In genomic region chr1:4633346-4633745, GRCh38 we compare ENCODE assay signal across 29 cellular contexts. TPM values are rescaled to one million over a fixed set of nuclear protein-coding genes. Genes with fewer than 3 reads are reported as not detected.
"Had no signal": no experiment of that assay in that cellular context is flagged by ENCODE, and none has a peak within 500 bp of the region (broad histone marks: within the 10 kb centered on the region; RNA-seq: fewer than 3 reads in every experiment).

No MANE protein-coding gene starts in this region.

- H3K4me3 Mint-ChIP-seq: activated CD4-positive, alpha-beta memory T cell treated with anti-CD3 and anti-CD28 coated beads, Interleukin-2, amount 10 ng/mL, durations not matched to agents 7 days and 5 days; activated CD4-positive, alpha-beta T cell treated with anti-CD3 and anti-CD28 coated beads, Interleukin-2, amount 10 ng/mL, durations not matched to agents 7 days and 5 days; activated naive CD4-positive, alpha-beta T cell treated with anti-CD3 and anti-CD28 coated beads, Interleukin-2, amount 10 ng/mL, durations not matched to agents 7 days and 5 days; activated naive CD8-positive, alpha-beta T cell treated with anti-CD3 and anti-CD28 coated beads, Interleukin-2, amount 10 ng/mL, durations not matched to agents 7 days and 5 days; activated T-cell treated with anti-CD3 and anti-CD28 coated beads, Interleukin-2, amount 50 U/mL, for 24 hours; activated T-cell treated with anti-CD3 and anti-CD28 coated beads, Interleukin-2, amount 50 U/mL, for 72 hours; brain; dendritic cell treated with granulocyte-macrophage colony-stimulating factor and Interleukin-4, amounts not matched to agents 40 ng/mL and 50 ng/mL, for 4 days; T-helper 17 cell; T-helper 2 cell treated with Interferon-gamma antibody and Interleukin-4, amounts not matched to agents 5 μg/mL and 100 μg/mL, for 36 hours; WTC11 had no signal

- H3K27ac Mint-ChIP-seq: activated CD4-positive, alpha-beta memory T cell treated with anti-CD3 and anti-CD28 coated beads, Interleukin-2, amount 10 ng/mL, durations not matched to agents 7 days and 5 days; activated CD4-positive, alpha-beta T cell treated with anti-CD3 and anti-CD28 coated beads, Interleukin-2, amount 10 ng/mL, durations not matched to agents 7 days and 5 days; activated naive CD4-positive, alpha-beta T cell treated with anti-CD3 and anti-CD28 coated beads, Interleukin-2, amount 10 ng/mL, durations not matched to agents 7 days and 5 days; activated naive CD4-positive, alpha-beta T cell treated with anti-CD3 and anti-CD28 coated beads, Interleukin-2, amount 50 U/mL, for 72 hours; activated naive CD8-positive, alpha-beta T cell treated with anti-CD3 and anti-CD28 coated beads, Interleukin-2, amount 10 ng/mL, durations not matched to agents 7 days and 5 days; activated T-cell treated with anti-CD3 and anti-CD28 coated beads, Interleukin-2, amount 50 U/mL, for 24 hours; activated T-cell treated with anti-CD3 and anti-CD28 coated beads, Interleukin-2, amount 50 U/mL, for 72 hours; dendritic cell treated with granulocyte-macrophage colony-stimulating factor and Interleukin-4, amounts not matched to agents 40 ng/mL and 50 ng/mL, for 4 days; T-helper 17 cell; T-helper 2 cell treated with Interferon-gamma antibody and Interleukin-4, amounts not matched to agents 5 μg/mL and 100 μg/mL, for 36 hours; WTC11 had no signal

- ATAC-seq: activated naive CD4-positive, alpha-beta T cell treated with anti-CD3 and anti-CD28 coated beads, Interleukin-2, amount 50 U/mL, for 72 hours; activated T-cell treated with anti-CD3 and anti-CD28 coated beads, Interleukin-2, amount 50 U/mL, for 72 hours; esophagus mucosa; T-helper 17 cell; WTC11 had no signal

- H3K4me3 ChIP-seq: ascending aorta, breast epithelium, cardiac muscle cell, colonic mucosa, dorsolateral prefrontal cortex had no signal

- H3K36me3 Mint-ChIP-seq: activated naive CD4-positive, alpha-beta T cell treated with anti-CD3 and anti-CD28 coated beads, Interleukin-2, amount 10 ng/mL, durations not matched to agents 7 days and 5 days; activated naive CD4-positive, alpha-beta T cell treated with anti-CD3 and anti-CD28 coated beads, Interleukin-2, amount 50 U/mL, for 72 hours; activated naive CD8-positive, alpha-beta T cell treated with anti-CD3 and anti-CD28 coated beads, Interleukin-2, amount 10 ng/mL, durations not matched to agents 7 days and 5 days; brain had no signal

- H3K27ac ChIP-seq: ascending aorta, breast epithelium, cardiac muscle cell, colonic mucosa, dorsolateral prefrontal cortex had no signal

- H3K4me1 Mint-ChIP-seq: activated CD4-positive, alpha-beta memory T cell treated with anti-CD3 and anti-CD28 coated beads, Interleukin-2, amount 10 ng/mL, durations not matched to agents 7 days and 5 days; activated CD4-positive, alpha-beta T cell treated with anti-CD3 and anti-CD28 coated beads, Interleukin-2, amount 10 ng/mL, durations not matched to agents 7 days and 5 days; activated naive CD4-positive, alpha-beta T cell treated with anti-CD3 and anti-CD28 coated beads, Interleukin-2, amount 10 ng/mL, durations not matched to agents 7 days and 5 days; activated naive CD8-positive, alpha-beta T cell treated with anti-CD3 and anti-CD28 coated beads, Interleukin-2, amount 10 ng/mL, durations not matched to agents 7 days and 5 days; WTC11 had no signal

- H3K9me3 ChIP-seq: ascending aorta, breast epithelium, colonic mucosa had no signal

- H3K27me3 ChIP-seq: ascending aorta, cardiac muscle cell, colonic mucosa, dorsolateral prefrontal cortex had no signal

- H3K4me1 ChIP-seq: ascending aorta, breast epithelium, colonic mucosa had no signal

- H3K9me3 Mint-ChIP-seq: activated CD4-positive, alpha-beta memory T cell treated with anti-CD3 and anti-CD28 coated beads, Interleukin-2, amount 10 ng/mL, durations not matched to agents 7 days and 5 days; activated CD4-positive, alpha-beta T cell treated with anti-CD3 and anti-CD28 coated beads, Interleukin-2, amount 10 ng/mL, durations not matched to agents 7 days and 5 days; activated naive CD4-positive, alpha-beta T cell treated with anti-CD3 and anti-CD28 coated beads, Interleukin-2, amount 10 ng/mL, durations not matched to agents 7 days and 5 days; activated naive CD4-positive, alpha-beta T cell treated with anti-CD3 and anti-CD28 coated beads, Interleukin-2, amount 50 U/mL, for 72 hours; activated naive CD8-positive, alpha-beta T cell treated with anti-CD3 and anti-CD28 coated beads, Interleukin-2, amount 10 ng/mL, durations not matched to agents 7 days and 5 days; activated T-cell treated with anti-CD3 and anti-CD28 coated beads, Interleukin-2, amount 50 U/mL, for 24 hours; activated T-cell treated with anti-CD3 and anti-CD28 coated beads, Interleukin-2, amount 50 U/mL, for 72 hours; dendritic cell treated with granulocyte-macrophage colony-stimulating factor and Interleukin-4, amounts not matched to agents 40 ng/mL and 50 ng/mL, for 4 days; T-helper 2 cell treated with Interferon-gamma antibody and Interleukin-4, amounts not matched to agents 5 μg/mL and 100 μg/mL, for 36 hours had no signal

- H3K36me3 ChIP-seq: ascending aorta, breast epithelium, cardiac muscle cell, colonic mucosa had no signal

- DNase-seq: activated CD4-positive, alpha-beta memory T cell treated with anti-CD3 and anti-CD28 coated beads, Interleukin-2, amount 10 ng/mL, durations not matched to agents 7 days and 5 days; activated CD4-positive, alpha-beta T cell treated with anti-CD3 and anti-CD28 coated beads for 1 hour; activated CD4-positive, alpha-beta T cell treated with anti-CD3 and anti-CD28 coated beads for 4 hours; activated CD4-positive, alpha-beta T cell treated with anti-CD3 and anti-CD28 coated beads, Interleukin-2, amount 10 ng/mL, durations not matched to agents 7 days and 5 days; activated CD4-positive, alpha-beta T cell treated with anti-CD3 and anti-CD28 coated beads, Interleukin-2, amount 50 U/mL, for 4 hours; activated CD8-positive, alpha-beta memory T cell treated with anti-CD3 and anti-CD28 coated beads, Interleukin-2, amount 50 U/mL, for 48 hours; activated gamma-delta T cell; activated naive CD4-positive, alpha-beta T cell; activated naive CD4-positive, alpha-beta T cell treated with anti-CD3 and anti-CD28 coated beads, Interleukin-2, amount 10 ng/mL, durations not matched to agents 7 days and 5 days; activated naive CD8-positive, alpha-beta T cell treated with anti-CD3 and anti-CD28 coated beads, Interleukin-2, amount 10 ng/mL, durations not matched to agents 7 days and 5 days; activated T-cell treated with anti-CD3 and anti-CD28 coated beads for 4 hours; activated T-cell treated with anti-CD3 and anti-CD28 coated beads, Interleukin-2, amount 50 U/mL, for 24 hours; activated T-cell treated with anti-CD3 and anti-CD28 coated beads, Interleukin-2, amount 50 U/mL, for 72 hours; central memory CD4-positive, alpha-beta T cell; cerebellar nuclear complex; colonic mucosa; foreskin fibroblast; T-helper 1 cell; T-helper 17 cell had no signal

RNA-seq across cellular contexts. Expression of gene AJAP1, which starts 21.1 kb away (rescaled TPM):
- total RNA-seq: activated CD4-positive, alpha-beta memory T cell treated with anti-CD3 and anti-CD28 coated beads, Interleukin-2, amount 10 ng/mL, durations not matched to agents 7 days and 5 days; activated CD4-positive, alpha-beta T cell treated with anti-CD3 and anti-CD28 coated beads, Interleukin-2, amount 10 ng/mL, durations not matched to agents 7 days and 5 days; activated naive CD8-positive, alpha-beta T cell treated with anti-CD3 and anti-CD28 coated beads, Interleukin-2, amount 10 ng/mL, durations not matched to agents 7 days and 5 days; cardiac muscle cell; T-helper 17 cell had no signal
- polyA plus RNA-seq: cardiac muscle cell had no signal
